In genomic region chr14:52949249-52949648, GRCh38 we compare ENCODE assay signal across 9 cellular contexts. TPM values are rescaled to one million over a fixed set of nuclear protein-coding genes. Genes with fewer than 3 reads are reported as not detected.
A peak's percentile ranks its signal among the peaks of the same experiment; 100 is the strongest.
DNase-seq lines count a peak whose midpoint lies in the region; ATAC-seq and TF ChIP-seq lines count a peak whose summit lies in the region.
"Had no signal": no experiment of that assay in that cellular context is flagged by ENCODE, and none has a peak within 500 bp of the region (broad histone marks: within the 10 kb centered on the region; RNA-seq: fewer than 3 reads in every experiment).

No MANE protein-coding gene starts in this region.

- peak overlapping the region; percentile 74 for H3K4me2 ChIP-seq in SK-N-SH

- no peaks in the 10 kb centered on the region for H3K27me3 ChIP-seq in SK-N-SH (ENCODE audit: insufficient read depth)
- H3K27me3 ChIP-seq in ascending aorta = no peaks in the 10 kb centered on the region
- no peaks in the 10 kb centered on the region for H3K27me3 ChIP-seq in adrenal gland

- TF ChIP-seq RAD21 in SK-N-SH (IDR thresholded peaks at IDR 0.05; ENCODE audit: low read length) = no peak

- H3K4me3 Mint-ChIP-seq in immature natural killer cell = peak overlapping the region in 4 of 5 donors; percentile 86 to 93 (median 90)
- H3K4me3 Mint-ChIP-seq in stimulated activated naive CD8-positive, alpha-beta T cell treated with anti-CD3 and anti-CD28 coated beads, Interleukin-15, amount 100 ng/mL, for 72 hours = peak overlapping the region; percentile 93 to 95

- intact Hi-C loops in ascending aorta (cut with DNase I) = loop anchor here (2.0 kb wide), 1 partner anchor 22 kb away; no protein-coding TSS in a partner anchor
- intact Hi-C loops in adrenal gland (cut with DNase I) = no loop called here

- no peaks in the 10 kb centered on the region for H3K9me2 ChIP-seq in SK-N-SH

- H3F3A ChIP-seq in SK-N-SH (replicated peaks; ENCODE audit: insufficient read depth) = peaks cover 3% of the 10 kb centered on the region

- CTCF ChIA-PET in SK-N-SH (lab: Yijun Ruan, JAX) = interaction anchor here (0.6 to 1.4 kb wide), 7 partner anchors 11 to 395 kb away, joined by 3 to 7 read pairs (median 3); no protein-coding TSS in a partner anchor

- no peaks in the 10 kb centered on the region for H3K9me3 ChIP-seq in SK-N-SH
- H3K9me3 ChIP-seq in ascending aorta = no peaks in the 10 kb centered on the region
- no peaks in the 10 kb centered on the region for H3K9me3 ChIP-seq in adrenal gland (replicated peaks in 1 of 3)

- H3K79me2 ChIP-seq in SK-N-SH (ENCODE audit: insufficient read depth) = peaks cover 76% of the 10 kb centered on the region

- TF ChIP-seq CTCF in SK-N-SH (IDR thresholded peaks at IDR 0.05) (no peak), ascending aorta (IDR thresholded peaks at IDR 0.05) (no peak), adrenal gland (IDR thresholded peaks at IDR 0.05) (no peak)

- TF ChIP-seq POLR2A in adrenal gland (IDR thresholded peaks at IDR 0.05) = no peak

- WGBS in SK-N-SH (ENCODE audit: low lambda C conversion rate) = 0% methylated on average over 2 of the region's 2 CpGs
- 9 to 23% (median 14%) methylated on average over 2 of the region's 2 CpGs for WGBS in adrenal gland, 4 donors

- H3K4me1 ChIP-seq in SK-N-SH (ENCODE audit: control insufficient read depth in 1 of 2, insufficient read depth in 2 of 2, low read depth in 1 of 2, low read length in 1 of 2) (peaks cover 8 to 20% of the 10 kb centered on the region in 2 experiments), ascending aorta (peaks cover 5 to 39% of the 10 kb centered on the region in 2 donors), adrenal gland (replicated peaks in 1 of 2) (peaks cover 3 to 25% of the 10 kb centered on the region in 2 donors)

- POLR2A ChIA-PET in SK-N-SH (lab: Yijun Ruan, JAX) = no interaction called here

- no peaks in the 10 kb centered on the region for H3K36me3 Mint-ChIP-seq in immature natural killer cell

- H3K4me3 ChIP-seq in SK-N-SH (ENCODE audit: low read depth in 2 of 2, low read length in 1 of 2) (peak overlapping the region; percentile 95 to 96), ascending aorta (peak overlapping the region; percentile 87 to 100), adrenal gland (peak overlapping the region in 2 of 4 donors; percentile 81 to 85)

- no peak overlapping the region for H3K27ac Mint-ChIP-seq in immature natural killer cell
- no peak overlapping the region for H3K27ac Mint-ChIP-seq in stimulated activated naive CD8-positive, alpha-beta T cell treated with anti-CD3 and anti-CD28 coated beads, Interleukin-15, amount 100 ng/mL, for 72 hours

- H3K27ac ChIP-seq in SK-N-SH (ENCODE audit: low read depth in 2 of 2, low read length in 1 of 2) = peak overlapping the region; percentile 83 to 96; a peak in 3 of 4 replicates
- H3K27ac ChIP-seq in ascending aorta = peak overlapping the region; percentile 98
- peak overlapping the region in 2 of 5 donors; percentile 91 to 96 for H3K27ac ChIP-seq in adrenal gland
- H3K27ac ChIP-seq: 22Rv1 had no signal

- peak; percentile 3 for DNase-seq in SK-N-SH
- DNase-seq in ascending aorta (ENCODE audit: low spot score in 2 of 2) = no peak
- no peak for DNase-seq in immature natural killer cell
- no peak for DNase-seq in stimulated activated naive CD8-positive, alpha-beta T cell treated with anti-CD3 and anti-CD28 coated beads, Interleukin-15, amount 100 ng/mL, for 72 hours
- DNase-seq in adrenal gland = no peak
- DNase-seq in NCI-H1694 (lab: John Stamatoyannopoulos, UW) = no peak

- TF ChIP-seq EP300 in SK-N-SH (IDR thresholded peaks at IDR 0.05; ENCODE audit: borderline replicate concordance in 1 of 2, low read depth in 1 of 2, low read length in 1 of 2) = no peak

- peaks cover 59% of the 10 kb centered on the region for H4K20me1 ChIP-seq in SK-N-SH (ENCODE audit: insufficient read depth)

- peaks cover 19 to 27% of the 10 kb centered on the region in 2 donors for H3K4me1 Mint-ChIP-seq in immature natural killer cell
- H3K4me1 Mint-ChIP-seq in stimulated activated naive CD8-positive, alpha-beta T cell treated with anti-CD3 and anti-CD28 coated beads, Interleukin-15, amount 100 ng/mL, for 72 hours = peaks cover 27% of the 10 kb centered on the region

- H3K36me3 ChIP-seq in SK-N-SH (replicated peaks in 1 of 2; ENCODE audit: control insufficient read depth in 1 of 2, insufficient read depth in 2 of 2, low read length in 1 of 2) (peaks cover 0 to 33% of the 10 kb centered on the region in 2 experiments), ascending aorta (peaks cover 3 to 6% of the 10 kb centered on the region in 2 donors), adrenal gland (replicated peaks in 1 of 2) (no peaks in the 10 kb centered on the region)

- H3K9me3 Mint-ChIP-seq in immature natural killer cell = no peaks in the 10 kb centered on the region
- H3K9me3 Mint-ChIP-seq in stimulated activated naive CD8-positive, alpha-beta T cell treated with anti-CD3 and anti-CD28 coated beads, Interleukin-15, amount 100 ng/mL, for 72 hours = no peaks in the 10 kb centered on the region

- H2AFZ ChIP-seq in SK-N-SH (ENCODE audit: low read depth) = no peak overlapping the region

- no peak for ATAC-seq in SK-N-SH treated with all-trans-retinoic acid at 6 μM for 48 hours
- ATAC-seq in stimulated activated naive CD8-positive, alpha-beta T cell treated with anti-CD3 and anti-CD28 coated beads, Interleukin-15, amount 100 ng/mL, for 72 hours = no peak
- ATAC-seq in HG03378 (IDR thresholded peaks at IDR 0.05; ENCODE audit: unreplicated experiment) = no peak

- peak overlapping the region; percentile 84 for H3K9ac ChIP-seq in SK-N-SH

- peaks cover 21 to 38% (median 32%) of the 10 kb centered on the region in 3 donors for H3K27me3 Mint-ChIP-seq in immature natural killer cell (ENCODE audit: low read depth in 3 of 3)
- H3K27me3 Mint-ChIP-seq in stimulated activated naive CD8-positive, alpha-beta T cell treated with anti-CD3 and anti-CD28 coated beads, Interleukin-15, amount 100 ng/mL, for 72 hours = peaks cover 75% of the 10 kb centered on the region

TF ChIP-seq in SK-N-SH, 30 proteins besides CTCF, POLR2A, EP300 and RAD21 (continues in another document):
- TF ChIP-seq FOXJ3 (CRISPR knock-in tag; IDR thresholded peaks at IDR 0.05) = no peak
- TF ChIP-seq TCF12 (IDR thresholded peaks at IDR 0.05) = no peak
- no peak for TF ChIP-seq PBX3 (IDR thresholded peaks at IDR 0.05)
- no peak for TF ChIP-seq NRF1 (IDR thresholded peaks at IDR 0.05; ENCODE audit: low read depth, low read length)
- TF ChIP-seq MAX (IDR thresholded peaks at IDR 0.05; ENCODE audit: low read depth) = no peak
- TF ChIP-seq JUND (IDR thresholded peaks at IDR 0.05) = no peak
- TF ChIP-seq RFX5 (IDR thresholded peaks at IDR 0.05; ENCODE audit: low read length) = no peak
- TF ChIP-seq GATA2 (CRISPR knock-in tag; IDR thresholded peaks at IDR 0.05) = no peak

TF ChIP-seq in SK-N-SH treated with all-trans-retinoic acid at 6 μM for 48 hours, 23 proteins besides CTCF, POLR2A, EP300 and RAD21 (continues in another document):
- TF ChIP-seq TOX (CRISPR knock-in tag; IDR thresholded peaks at IDR 0.05; ENCODE audit: borderline replicate concordance) (no peak), TCF4 (CRISPR knock-in tag; IDR thresholded peaks at IDR 0.05; ENCODE audit: borderline replicate concordance) (no peak), BACH2 (CRISPR knock-in tag; IDR thresholded peaks at IDR 0.05; ENCODE audit: borderline replicate concordance) (no peak), ZC3H10 (CRISPR knock-in tag; IDR thresholded peaks at IDR 0.05) (no peak), ZNF8 (CRISPR knock-in tag; IDR thresholded peaks at IDR 0.05) (no peak), ZFP30 (CRISPR knock-in tag; IDR thresholded peaks at IDR 0.05) (no peak), OSR1 (CRISPR knock-in tag; IDR thresholded peaks at IDR 0.05) (no peak), CREB5 (CRISPR knock-in tag; IDR thresholded peaks at IDR 0.05; ENCODE audit: low read depth) (no peak), ARNTL (CRISPR knock-in tag; IDR thresholded peaks at IDR 0.05; ENCODE audit: borderline replicate concordance, low read depth) (no peak), ZFP3 (CRISPR knock-in tag; IDR thresholded peaks at IDR 0.05) (no peak)
- TF ChIP-seq, protein P1, sequence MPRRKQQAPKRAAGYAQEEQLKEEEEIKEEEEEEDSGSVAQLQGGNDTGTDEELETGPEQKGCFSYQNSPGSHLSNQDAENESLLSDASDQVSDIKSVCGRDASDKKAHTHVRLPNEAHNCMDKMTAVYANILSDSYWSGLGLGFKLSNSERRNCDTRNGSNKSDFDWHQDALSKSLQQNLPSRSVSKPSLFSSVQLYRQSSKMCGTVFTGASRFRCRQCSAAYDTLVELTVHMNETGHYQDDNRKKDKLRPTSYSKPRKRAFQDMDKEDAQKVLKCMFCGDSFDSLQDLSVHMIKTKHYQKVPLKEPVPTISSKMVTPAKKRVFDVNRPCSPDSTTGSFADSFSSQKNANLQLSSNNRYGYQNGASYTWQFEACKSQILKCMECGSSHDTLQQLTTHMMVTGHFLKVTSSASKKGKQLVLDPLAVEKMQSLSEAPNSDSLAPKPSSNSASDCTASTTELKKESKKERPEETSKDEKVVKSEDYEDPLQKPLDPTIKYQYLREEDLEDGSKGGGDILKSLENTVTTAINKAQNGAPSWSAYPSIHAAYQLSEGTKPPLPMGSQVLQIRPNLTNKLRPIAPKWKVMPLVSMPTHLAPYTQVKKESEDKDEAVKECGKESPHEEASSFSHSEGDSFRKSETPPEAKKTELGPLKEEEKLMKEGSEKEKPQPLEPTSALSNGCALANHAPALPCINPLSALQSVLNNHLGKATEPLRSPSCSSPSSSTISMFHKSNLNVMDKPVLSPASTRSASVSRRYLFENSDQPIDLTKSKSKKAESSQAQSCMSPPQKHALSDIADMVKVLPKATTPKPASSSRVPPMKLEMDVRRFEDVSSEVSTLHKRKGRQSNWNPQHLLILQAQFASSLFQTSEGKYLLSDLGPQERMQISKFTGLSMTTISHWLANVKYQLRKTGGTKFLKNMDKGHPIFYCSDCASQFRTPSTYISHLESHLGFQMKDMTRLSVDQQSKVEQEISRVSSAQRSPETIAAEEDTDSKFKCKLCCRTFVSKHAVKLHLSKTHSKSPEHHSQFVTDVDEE (CRISPR knock-in tag; IDR thresholded peaks at IDR 0.05) = no peak

RNA-seq across cellular contexts. Expression of gene FERMT2, which starts 1.6 kb away (rescaled TPM):
- 40.1 and 54.5 TPM in 2 replicates for polyA plus RNA-seq in SK-N-SH (2012; rRNA removed)
- 55.0 and 64.1 TPM in 2 replicates for polyA plus RNA-seq in SK-N-SH (2012; cell fraction: cytosol; rRNA removed)
- polyA plus RNA-seq in SK-N-SH (2012; cell fraction: nucleus; rRNA removed) = 45.4 and 71.7 TPM in 2 replicates
- 101 TPM for total RNA-seq in ascending aorta
- not detected for polyA plus RNA-seq in immature natural killer cell
- total RNA-seq in adrenal gland = 10 to 100 TPM; 31.1 to 53.8 (median 40.1) TPM
- 10 to 100 TPM; 22.8 to 50.2 (median 29.5) TPM for polyA plus RNA-seq in adrenal gland

Comparison
In these comparisons a context has a peak if more than half of its experiments do, and no peak if none do; other contexts are left out.
1. RNA of gene FERMT2, which starts 1.6 kb away (polyA plus RNA-seq): 40.1 to 71.7 TPM in SK-N-SH and 22.8 to 50.2 TPM in adrenal gland; not detected in immature natural killer cell; every median in the first group is over 10 times any median in the second.